8 cellular contexts compared by ENCODE assay signal in the genomic region with DNA sequence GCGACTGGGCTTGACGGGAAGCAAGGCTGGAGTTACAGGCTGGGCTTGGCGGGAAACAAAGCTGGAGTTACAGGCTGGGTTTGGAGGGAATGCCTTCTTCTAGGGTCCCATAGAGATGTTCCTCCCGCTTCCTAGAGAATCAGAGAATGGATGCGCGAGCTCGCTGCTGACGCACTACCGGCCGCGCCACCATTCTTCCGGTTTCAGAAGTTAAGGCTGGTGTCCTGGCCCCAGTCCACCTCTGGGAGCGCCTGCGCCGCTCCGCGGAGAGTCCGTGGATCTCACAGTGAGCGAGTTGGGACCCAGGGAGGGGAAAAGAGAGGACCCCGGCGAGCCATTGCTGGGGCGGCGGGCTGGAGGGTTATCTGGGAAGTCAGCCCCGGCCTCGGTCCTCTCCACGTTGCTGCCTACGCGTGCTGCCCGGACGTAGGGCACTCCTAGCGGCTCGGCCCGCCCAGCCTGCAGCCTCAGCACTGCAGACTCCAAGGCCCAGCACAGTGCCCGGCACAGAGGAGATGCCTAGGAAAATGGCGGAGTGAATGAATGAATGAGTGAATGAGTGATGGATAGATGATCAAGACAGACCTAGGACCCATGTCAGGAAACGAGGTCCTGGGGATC. TPM values are rescaled to one million over a fixed set of nuclear protein-coding genes. Genes with fewer than 3 reads are reported as not detected.
DNase-seq lines count a peak whose midpoint lies in the region; ATAC-seq, FAIRE-seq and TF ChIP-seq lines count a peak whose summit lies in the region.

TSS of gene ZNF502 (plus strand) at position 206 of the 621 bp plus-strand sequence. CDS start 7,602 bp downstream, outside the sequence.

- peaks cover 2% of the 10 kb centered on the region for H3K27me3 Mint-ChIP-seq in activated CD4-positive, alpha-beta T cell treated with anti-CD3 and anti-CD28 coated beads, Interleukin-2, amount 10 ng/mL, durations not matched to agents 24 days and 14 days

- H3K4me3 ChIP-seq in colonic mucosa (peak within 1 kb of the TSS; percentile 94), keratinocyte (ENCODE audit: control insufficient read depth in 2 of 3, extremely low read depth in 1 of 3, insufficient read depth in 2 of 3, low read depth in 1 of 3, low read length in 3 of 3) (peak within 1 kb of the TSS; percentile 79 to 97 (median 92))

- dilution Hi-C loops in keratinocyte (cut with MboI; ENCODE audit: extremely low pct_ligation_motif_present, low sequenced_read_pairs): no loop called here

- H3K79me2 ChIP-seq in keratinocyte (ENCODE audit: control insufficient read depth, insufficient read depth, low read length): peaks cover 4% of the 10 kb centered on the region

- FAIRE-seq in keratinocyte (lab: Jason Lieb, UNC): peak; percentile 80

- peak within 1 kb of the TSS; percentile 100 for H2AFZ ChIP-seq in keratinocyte (ENCODE audit: control insufficient read depth, low read length)

- peaks cover 11% of the 10 kb centered on the region for H3K36me3 Mint-ChIP-seq in activated CD4-positive, alpha-beta T cell treated with anti-CD3 and anti-CD28 coated beads, Interleukin-2, amount 10 ng/mL, durations not matched to agents 24 days and 14 days (ENCODE audit: low read depth)

- peak; percentile 34 for TF ChIP-seq CTCF in colonic mucosa (IDR thresholded peaks at IDR 0.05)
- peak; percentile 21 to 65 (median 35) for TF ChIP-seq CTCF in keratinocyte (optimal IDR thresholded peaks at IDR 0.05 in 1 of 3, IDR thresholded peaks at IDR 0.05 in 1 of 3, conservative IDR thresholded peaks at IDR 0.05 in 1 of 3; ENCODE audit: extremely low read depth in 1 of 3, insufficient read depth in 2 of 3, low read length in 3 of 3)

- H3K9me3 ChIP-seq in colonic mucosa (no peaks in the 10 kb centered on the region), keratinocyte (ENCODE audit: control insufficient read depth, low read depth, low read length) (peaks cover 4% of the 10 kb centered on the region)

- H3K4me2 ChIP-seq in keratinocyte (ENCODE audit: control insufficient read depth, extremely low read depth, insufficient read depth, low read depth, low read length): peak within 1 kb of the TSS; percentile 94

- intact Hi-C loops in activated CD4-positive, alpha-beta T cell treated with anti-CD3 and anti-CD28 coated beads, Interleukin-2, amount 10 ng/mL, durations not matched to agents 24 days and 14 days (cut with micrococcal nuclease): loop anchor here (1.0 kb wide), 1 partner anchor 17 kb away; the partner anchor contains the start of gene ZNF501
- intact Hi-C loops in colonic mucosa (cut with DNase I): loop anchor here (2.0 kb wide), 1 partner anchor 16 kb away; the partner anchor contains the start of gene ZNF501

- peaks cover 41% of the 10 kb centered on the region for H3K9me3 Mint-ChIP-seq in activated CD4-positive, alpha-beta T cell treated with anti-CD3 and anti-CD28 coated beads, Interleukin-2, amount 10 ng/mL, durations not matched to agents 24 days and 14 days

- H3K27ac ChIP-seq in colonic mucosa: peak within 1 kb of the TSS; percentile 20
- peak within 1 kb of the TSS; percentile 54 for H3K27ac ChIP-seq in keratinocyte (ENCODE audit: control insufficient read depth, insufficient read depth, low read length)

- H4K20me1 ChIP-seq in keratinocyte (ENCODE audit: control insufficient read depth, extremely low read depth, insufficient read depth, low read length): no peaks in the 10 kb centered on the region

- DNase-seq in D341Med (ENCODE audit: low spot score) (peak; percentile 86), NCI-H146 (lab: John Stamatoyannopoulos, UW) (peak; percentile 80), colonic mucosa (peak; percentile 93), keratinocyte (ENCODE audit: low read depth, low spot score) (no peak), AML-193 (lab: John Stamatoyannopoulos, UW) (no peak)
- peak; percentile 73 for DNase-seq in activated CD4-positive, alpha-beta T cell treated with anti-CD3 and anti-CD28 coated beads, Interleukin-2, amount 10 ng/mL, durations not matched to agents 24 days and 14 days
- peak; percentile 79 for DNase-seq in stimulated activated CD4-positive, alpha-beta T cell treated with anti-CD3 and anti-CD28 coated beads, Interleukin-15, amount 100 ng/mL, for 24 hours

- H3K4me1 Mint-ChIP-seq in activated CD4-positive, alpha-beta T cell treated with anti-CD3 and anti-CD28 coated beads, Interleukin-2, amount 10 ng/mL, durations not matched to agents 24 days and 14 days: peaks cover 4% of the 10 kb centered on the region

- H3K36me3 ChIP-seq in colonic mucosa (no peaks in the 10 kb centered on the region), keratinocyte (ENCODE audit: control insufficient read depth in 2 of 2, extremely low read depth in 1 of 2, insufficient read depth in 2 of 2, low read length in 2 of 2) (no peaks in the 10 kb centered on the region)

- H3K4me1 ChIP-seq in colonic mucosa (no peaks in the 10 kb centered on the region), keratinocyte (ENCODE audit: control insufficient read depth, extremely low read depth, insufficient read depth, low read length) (peaks cover 8% of the 10 kb centered on the region)

- H3K4me3 Mint-ChIP-seq in activated CD4-positive, alpha-beta T cell treated with anti-CD3 and anti-CD28 coated beads, Interleukin-2, amount 10 ng/mL, durations not matched to agents 24 days and 14 days: peak within 1 kb of the TSS; percentile 83

- H3K27me3 ChIP-seq in colonic mucosa (no peaks in the 10 kb centered on the region), keratinocyte (ENCODE audit: control insufficient read depth, extremely low read depth, insufficient read depth, low read length) (no peaks in the 10 kb centered on the region)

- H3K27ac Mint-ChIP-seq in activated CD4-positive, alpha-beta T cell treated with anti-CD3 and anti-CD28 coated beads, Interleukin-2, amount 10 ng/mL, durations not matched to agents 24 days and 14 days: no peak within 1 kb of the TSS

- peak within 1 kb of the TSS; percentile 19 to 29 for H3K9ac ChIP-seq in colonic mucosa (ENCODE audit: low read depth in 2 of 2, low read length in 2 of 2)
- peak within 1 kb of the TSS; percentile 82 for H3K9ac ChIP-seq in keratinocyte (ENCODE audit: control insufficient read depth, extremely low read depth, insufficient read depth, low read length)

- ATAC-seq in GM21367 (IDR thresholded peaks at IDR 0.05; ENCODE audit: unreplicated experiment): no peak

- H3K9me1 ChIP-seq in keratinocyte (ENCODE audit: control insufficient read depth, extremely low read depth, insufficient read depth, low read length): no peaks in the 10 kb centered on the region

RNA-seq across cellular contexts. Expression of gene ZNF502, which starts in this region (rescaled TPM):
- 0.47 and 0.82 TPM in 2 replicates for total RNA-seq in activated CD4-positive, alpha-beta T cell treated with anti-CD3 and anti-CD28 coated beads, Interleukin-2, amount 10 ng/mL, durations not matched to agents 24 days and 14 days
- 1 to 10 TPM; 3.3 to 3.5 TPM for total RNA-seq in colonic mucosa
- 3.3 to 4.9 TPM (median 4.8 TPM) in 3 replicates for polyA plus RNA-seq in keratinocyte
- polyA plus RNA-seq in keratinocyte (2011; ENCODE audit: low read depth): 2.6 TPM
- polyA plus RNA-seq in keratinocyte (2011; cell fraction: cytosol; rRNA removed): 1.7 and 3.1 TPM in 2 replicates
- polyA plus RNA-seq in keratinocyte (2011; cell fraction: nucleus; rRNA removed): 7.3 and 8.8 TPM in 2 replicates
- 3.0 and 3.5 TPM in 2 replicates for polyA plus RNA-seq in keratinocyte (2012; ENCODE audit: low replicate concordance)
- polyA minus RNA-seq in keratinocyte: 2.3 to 3.1 TPM in 2 of 3 replicates, not detected in the other
- polyA minus RNA-seq in keratinocyte (2011; cell fraction: cytosol; rRNA and poly(A)+ RNA removed): 1.5 TPM
- 3.8 and 5.0 TPM in 2 replicates for polyA minus RNA-seq in keratinocyte (2011; cell fraction: nucleus; rRNA and poly(A)+ RNA removed)

Comparison
In these comparisons a context has a peak if more than half of its experiments do, and no peak if none do; other contexts are left out.
1. Peak in DNase-seq in activated CD4-positive, alpha-beta T cell treated with anti-CD3 and anti-CD28 coated beads, Interleukin-2, amount 10 ng/mL, durations not matched to agents 24 days and 14 days; RNA of the gene not detected or under 1 TPM.
2. DNase-seq: peak in D341Med (single experiment), NCI-H146 (single experiment), colonic mucosa (single experiment) and stimulated activated CD4-positive, alpha-beta T cell treated with anti-CD3 and anti-CD28 coated beads, Interleukin-15, amount 100 ng/mL, for 24 hours (single experiment); none in keratinocyte (single experiment) and AML-193 (0 of 2).